ENCODE assay signal across 9 cellular contexts in genomic region chr12:116525418-116526001, GRCh38. TPM values are rescaled to one million over a fixed set of nuclear protein-coding genes. Genes with fewer than 3 reads are reported as not detected.
DNase-seq lines count a peak whose midpoint lies in the region; ATAC-seq, FAIRE-seq and TF ChIP-seq lines count a peak whose summit lies in the region.
"Had no signal": no experiment of that assay in that cellular context is flagged by ENCODE, and none has a peak within 500 bp of the region (broad histone marks: within the 10 kb centered on the region; RNA-seq: fewer than 3 reads in every experiment).

No MANE protein-coding gene starts in this region.

- peak overlapping the region; percentile 91 for H3K27ac Mint-ChIP-seq in astrocyte (ENCODE audit: unreplicated experiment)

- peaks cover 34% of the 10 kb centered on the region for H3K4me1 Mint-ChIP-seq in astrocyte (ENCODE audit: low read depth, unreplicated experiment)

- H3K4me3 Mint-ChIP-seq in astrocyte (ENCODE audit: unreplicated experiment): no peak overlapping the region

- no peaks in the 10 kb centered on the region for H4K20me1 ChIP-seq in astrocyte (ENCODE audit: insufficient read depth, low read length)

- peak overlapping the region; percentile 45 for H2AFZ ChIP-seq in astrocyte (ENCODE audit: low read depth, low read length)

- H3K9me3 ChIP-seq in astrocyte (ENCODE audit: insufficient read depth, low read depth, low read length): no peaks in the 10 kb centered on the region
- H3K9me3 ChIP-seq in iPS-20b (ENCODE audit: insufficient read depth, low read depth, low read length): no peaks in the 10 kb centered on the region
- H3K9me3 ChIP-seq in skeletal muscle tissue (ENCODE audit: control insufficient read depth in 3 of 3, low read length in 3 of 3): no peaks in the 10 kb centered on the region

- peak overlapping the region; percentile 85 for H3K4me2 ChIP-seq in astrocyte (ENCODE audit: low read length)

- no peaks in the 10 kb centered on the region for H3K27me3 ChIP-seq in astrocyte (ENCODE audit: insufficient read depth, low read length)
- H3K27me3 ChIP-seq in iPS-20b (ENCODE audit: insufficient read depth, low read length): peaks cover 5% of the 10 kb centered on the region; the same call in 1 of the 2 replicates
- no peaks in the 10 kb centered on the region for H3K27me3 ChIP-seq in skeletal muscle tissue (ENCODE audit: control insufficient read depth in 3 of 3, insufficient read depth in 3 of 3, low read length in 3 of 3)

- peak; percentile 66 for FAIRE-seq in astrocyte (lab: Jason Lieb, UNC)

- peaks cover 2% of the 10 kb centered on the region for H3K36me3 Mint-ChIP-seq in astrocyte (ENCODE audit: low read depth, unreplicated experiment)

- no peak for TF ChIP-seq CTCF in astrocyte (IDR thresholded peaks at IDR 0.05; ENCODE audit: insufficient read depth, low read depth, low read length)

- H3K4me3 ChIP-seq in astrocyte (ENCODE audit: insufficient read depth, low read depth, low read length) (peak overlapping the region; percentile 34), iPS-20b (ENCODE audit: low read length) (peak overlapping the region; percentile 21; the same call in 1 of the 2 replicates), skeletal muscle tissue (ENCODE audit: low read length in 3 of 3) (peak overlapping the region; percentile 14 to 30 (median 29))

- peaks cover 2% of the 10 kb centered on the region for H3K27me3 Mint-ChIP-seq in astrocyte (ENCODE audit: low read depth, unreplicated experiment)

- H3K79me2 ChIP-seq in astrocyte (ENCODE audit: insufficient read depth, low read length): no peaks in the 10 kb centered on the region

- H3K9ac ChIP-seq in astrocyte (ENCODE audit: low read length) (peak overlapping the region; percentile 85), iPS-20b (ENCODE audit: low read depth, low read length) (peak overlapping the region; percentile 5; the same call in 1 of the 2 replicates), skeletal muscle tissue (ENCODE audit: low read depth in 1 of 3, low read length in 3 of 3) (peak overlapping the region in 2 of 3 donors; percentile 6 to 54)

- no peak for ATAC-seq in HG03460 (IDR thresholded peaks at IDR 0.05; ENCODE audit: unreplicated experiment)

- peak; percentile 24 for DNase-seq in H4 (ENCODE audit: low spot score)
- DNase-seq in astrocyte (ENCODE audit: low read depth): peak; percentile 94
- DNase-seq in activated effector memory CD4-positive, alpha-beta T cell treated with Interleukin-2 at 50 U/mL for 16 hours: no peak
- DNase-seq in stimulated activated CD4-positive, alpha-beta T cell treated with anti-CD3 and anti-CD28 coated beads, Interleukin-15, amount 100 ng/mL, for 24 hours: no peak
- no peak for DNase-seq in DMS153 treated with DMSO at 0.1 percent for 48 hours (lab: John Stamatoyannopoulos, UW; ENCODE audit: unreplicated experiment)
- DNase-seq: NCI-H1436 treated with DMSO at 0.1 percent for 48 hours had no signal

- H3K27ac ChIP-seq in astrocyte (ENCODE audit: low read depth, low read length) (peak overlapping the region; percentile 91), iPS-20b (ENCODE audit: low read length) (no peak overlapping the region), skeletal muscle tissue (ENCODE audit: low read depth, low read length) (peak overlapping the region; percentile 54)

- H3K36me3 ChIP-seq in astrocyte (ENCODE audit: insufficient read depth, low read length) (no peaks in the 10 kb centered on the region), iPS-20b (ENCODE audit: insufficient read depth, low read depth, low read length) (no peaks in the 10 kb centered on the region), skeletal muscle tissue (ENCODE audit: control insufficient read depth in 3 of 3, insufficient read depth in 3 of 3, low read length in 3 of 3) (no peaks in the 10 kb centered on the region)

- H3K4me1 ChIP-seq in astrocyte (ENCODE audit: insufficient read depth, low read length): peaks cover 45% of the 10 kb centered on the region
- H3K4me1 ChIP-seq in iPS-20b (ENCODE audit: insufficient read depth, low read length): peaks cover 11% of the 10 kb centered on the region; the same call in 1 of the 2 replicates
- H3K4me1 ChIP-seq in skeletal muscle tissue (ENCODE audit: control insufficient read depth in 3 of 3, insufficient read depth in 3 of 3, low read length in 3 of 3): peaks cover 7 to 9% (median 7%) of the 10 kb centered on the region in 3 donors

- no peaks in the 10 kb centered on the region for H3K9me3 Mint-ChIP-seq in astrocyte (ENCODE audit: unreplicated experiment)

RNA-seq across cellular contexts. Expression of gene MAP1LC3B2, which starts 33.7 kb away (rescaled TPM):
- 0.41 and 1.6 TPM in 2 replicates for total RNA-seq in H4 (2014; rRNA removed; shearing (Covaris generic))
- total RNA-seq in astrocyte (5.2 and 5.8 TPM in 2 replicates), skeletal muscle tissue (not detected)

Comparison
In these comparisons a context has a peak if more than half of its experiments do, and no peak if none do; other contexts are left out.
1. DNase-seq: peak in H4 (single experiment) and astrocyte (single experiment); none in activated effector memory CD4-positive, alpha-beta T cell treated with Interleukin-2 at 50 U/mL for 16 hours (single experiment), stimulated activated CD4-positive, alpha-beta T cell treated with anti-CD3 and anti-CD28 coated beads, Interleukin-15, amount 100 ng/mL, for 24 hours (single experiment) and DMS153 treated with DMSO at 0.1 percent for 48 hours (single experiment).
2. H3K9ac ChIP-seq: peak in every context shown above with its lines; median percentile 85 in astrocyte; 30 in skeletal muscle tissue; 5 in iPS-20b.
3. Peak in every context shown above with its lines, with median percentiles within 50 percentile points of each other: H3K4me3 ChIP-seq.